13 cellular contexts compared by ENCODE assay signal in the genomic region with DNA sequence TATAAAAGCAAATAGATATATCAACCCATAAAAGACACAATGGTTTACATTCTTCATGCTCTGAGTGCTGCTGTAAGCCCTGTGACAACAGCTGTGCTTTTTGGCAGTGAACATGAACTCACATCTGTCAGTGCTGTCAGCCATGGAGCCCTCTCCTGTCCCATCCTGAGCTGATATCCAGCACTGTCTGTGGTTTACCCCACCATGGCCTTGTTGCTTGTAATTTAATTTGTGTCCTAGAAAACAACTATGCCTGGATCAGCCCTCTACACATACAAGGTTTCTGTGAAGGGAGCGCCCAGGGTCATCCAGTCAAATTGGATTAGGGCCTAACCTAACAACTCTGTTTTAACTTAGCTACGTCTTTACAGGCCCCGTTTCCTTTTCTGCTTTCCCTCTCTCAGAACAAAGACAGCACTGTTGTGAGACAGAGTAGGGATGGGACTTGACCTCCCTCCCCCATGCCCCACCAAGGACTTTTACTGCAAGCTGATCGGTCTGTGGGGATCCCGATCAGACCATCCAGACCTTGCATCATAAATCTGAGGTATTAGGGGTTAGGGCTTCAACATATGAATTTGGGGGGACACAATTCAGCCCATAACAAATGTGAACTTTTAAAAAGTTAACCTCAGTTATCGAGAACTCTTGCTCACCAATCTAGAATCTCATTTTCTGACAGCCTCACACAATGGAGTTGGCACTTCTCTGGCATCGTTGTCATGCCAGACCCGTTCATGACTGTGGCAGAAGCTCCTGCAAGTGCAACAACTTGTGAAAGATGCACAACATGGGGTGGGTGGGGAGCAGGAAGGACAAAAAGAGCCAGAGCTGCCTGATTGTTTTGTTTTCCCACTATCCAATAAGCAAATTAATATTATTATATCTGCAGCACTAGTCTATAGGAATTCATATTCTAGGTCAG. TPM values are rescaled to one million over a fixed set of nuclear protein-coding genes. Genes with fewer than 3 reads are reported as not detected.
DNase-seq lines count a peak whose midpoint lies in the region; TF ChIP-seq lines count a peak whose summit lies in the region.
"Had no signal": no experiment of that assay in that cellular context is flagged by ENCODE, and none has a peak within 500 bp of the region (broad histone marks: within the 10 kb centered on the region; RNA-seq: fewer than 3 reads in every experiment).

No MANE protein-coding gene starts in this region.

- H3K27ac ChIP-seq in muscle layer of duodenum (ENCODE audit: low read length) (peak overlapping the region; percentile 70), vagina (peak overlapping the region; percentile 81), RWPE1 (no peak overlapping the region)
- H3K27ac ChIP-seq: thoracic aorta had no signal

- peaks cover 0 to 29% of the 10 kb centered on the region in 2 donors for H3K4me1 ChIP-seq in muscle layer of duodenum (ENCODE audit: control insufficient read depth in 1 of 2, insufficient read depth in 2 of 2, low read length in 2 of 2)
- H3K4me1 ChIP-seq in vagina = peaks cover 24% of the 10 kb centered on the region

- H3K36me3 ChIP-seq in muscle layer of duodenum (ENCODE audit: control insufficient read depth in 1 of 2, insufficient read depth in 2 of 2, low read length in 2 of 2) (no peaks in the 10 kb centered on the region), vagina (no peaks in the 10 kb centered on the region)
- H3K36me3 ChIP-seq: thoracic aorta had no signal

- H3K4me3 ChIP-seq in muscle layer of duodenum (ENCODE audit: low read depth in 1 of 2, low read length in 2 of 2) = no peak overlapping the region
- no peak overlapping the region for H3K4me3 ChIP-seq in vagina
- H3K4me3 ChIP-seq: thoracic aorta had no signal

- POLR2A ChIA-PET in RWPE1 (lab: Yijun Ruan, JAX; ENCODE audit: low non-redundant PET) = no interaction called here

- no peak for TF ChIP-seq CTCF in vagina (IDR thresholded peaks at IDR 0.05)
- TF ChIP-seq CTCF in RWPE1 (conservative IDR thresholded peaks at IDR 0.05; ENCODE audit: low read depth) = no peak

- TF ChIP-seq POLR2A in vagina (IDR thresholded peaks at IDR 0.05) = no peak

- H3K27me3 ChIP-seq in muscle layer of duodenum (ENCODE audit: low read depth, low read length) (no peaks in the 10 kb centered on the region), vagina (no peaks in the 10 kb centered on the region)

- no peaks in the 10 kb centered on the region for H3K9me3 ChIP-seq in muscle layer of duodenum (ENCODE audit: control insufficient read depth in 1 of 2, low read length in 2 of 2)
- H3K9me3 ChIP-seq in vagina = no peaks in the 10 kb centered on the region
- H3K9me3 ChIP-seq: thoracic aorta had no signal

- DNase-seq in NCI-H524 (lab: John Stamatoyannopoulos, UW) (peak; percentile 12 to 65), NCI-H524 treated with DMSO at 0.1 percent for 48 hours (lab: John Stamatoyannopoulos, UW) (no peak), fibroblast of gingiva (ENCODE audit: low read depth) (peak; percentile 16), vagina (ENCODE audit: extremely low spot score in 2 of 2) (no peak), GM19240 (ENCODE audit: insufficient read length, low spot score) (no peak), RWPE1 (ENCODE audit: low spot score) (no peak), RPMI8226 (no peak)
- DNase-seq: ACHN; amniotic stem cell; NCI-H226; stimulated activated CD4-positive, alpha-beta T cell treated with anti-CD3 and anti-CD28 coated beads, Interleukin-12 subunit alpha, Interleukin-12 subunit beta, amount 100 ng/mL, for 4 hours had no signal

- CTCF ChIA-PET in RWPE1 (lab: Yijun Ruan, JAX) = interaction anchor here (0.5 to 0.6 kb wide), 2 partner anchors 162 to 322 kb away, joined by 3 to 4 read pairs; no protein-coding TSS in a partner anchor

- intact Hi-C loops in vagina (cut with DNase I) = loop anchor here (5.0 kb wide), 1 partner anchor 261 kb away; the partner anchor contains the start of gene F3

RNA-seq across cellular contexts. Expression of gene SLC44A3, which starts 16.4 kb away (rescaled TPM):
- 6.6 TPM for total RNA-seq in vagina

Comparison
In these comparisons a context has a peak if more than half of its experiments do, and no peak if none do; other contexts are left out.
1. DNase-seq: peak in NCI-H524 (2 of 2) and fibroblast of gingiva (single experiment); none in NCI-H524 treated with DMSO at 0.1 percent for 48 hours (single experiment), vagina (0 of 2), GM19240 (single experiment), RWPE1 (single experiment) and RPMI8226 (single experiment).